8 cellular contexts compared by ENCODE assay signal in genomic region chr16:89476379-89476778, GRCh38. TPM values are rescaled to one million over a fixed set of nuclear protein-coding genes. Genes with fewer than 3 reads are reported as not detected.
DNase-seq lines count a peak whose midpoint lies in the region; ATAC-seq and TF ChIP-seq lines count a peak whose summit lies in the region.

No MANE protein-coding gene starts in this region.

- peak; percentile 35 for ATAC-seq in stimulated activated naive CD8-positive, alpha-beta T cell treated with anti-CD3 and anti-CD28 coated beads, Interleukin-15, amount 100 ng/mL, for 72 hours

- H3K4me1 Mint-ChIP-seq in activated T-cell treated with anti-CD3 and anti-CD28 coated beads, Interleukin-2, amount 50 U/mL, for 24 hours (ENCODE audit: low read depth) = peaks cover 90% of the 10 kb centered on the region
- peaks cover 46 to 65% (median 58%) of the 10 kb centered on the region in 3 donors for H3K4me1 Mint-ChIP-seq in IgD-negative memory B cell
- H3K4me1 Mint-ChIP-seq in endothelial cell (ENCODE audit: unreplicated experiment) = peaks cover 50% of the 10 kb centered on the region
- peaks cover 100% of the 10 kb centered on the region for H3K4me1 Mint-ChIP-seq in stimulated activated naive CD8-positive, alpha-beta T cell treated with anti-CD3 and anti-CD28 coated beads, Interleukin-15, amount 100 ng/mL, for 72 hours

- H3K27me3 Mint-ChIP-seq in activated T-cell treated with anti-CD3 and anti-CD28 coated beads, Interleukin-2, amount 50 U/mL, for 24 hours = no peaks in the 10 kb centered on the region
- H3K27me3 Mint-ChIP-seq in IgD-negative memory B cell (no peaks in the 10 kb centered on the region), endothelial cell (ENCODE audit: unreplicated experiment) (peaks cover 2% of the 10 kb centered on the region)
- H3K27me3 Mint-ChIP-seq in stimulated activated naive CD8-positive, alpha-beta T cell treated with anti-CD3 and anti-CD28 coated beads, Interleukin-15, amount 100 ng/mL, for 72 hours = no peaks in the 10 kb centered on the region

- H3K9me3 Mint-ChIP-seq in activated T-cell treated with anti-CD3 and anti-CD28 coated beads, Interleukin-2, amount 50 U/mL, for 24 hours = no peaks in the 10 kb centered on the region
- H3K9me3 Mint-ChIP-seq in IgD-negative memory B cell (no peaks in the 10 kb centered on the region), endothelial cell (ENCODE audit: unreplicated experiment) (no peaks in the 10 kb centered on the region)
- H3K9me3 Mint-ChIP-seq in stimulated activated naive CD8-positive, alpha-beta T cell treated with anti-CD3 and anti-CD28 coated beads, Interleukin-15, amount 100 ng/mL, for 72 hours = no peaks in the 10 kb centered on the region

- DNase-seq in activated T-cell treated with anti-CD3 and anti-CD28 coated beads, Interleukin-2, amount 50 U/mL, for 24 hours = no peak
- DNase-seq in activated T-cell treated with anti-CD3 and anti-CD28 coated beads, Interleukin-2, amount 50 U/mL, for 48 hours = no peak
- DNase-seq in endothelial cell (ENCODE audit: low spot score) (no peak), hypothalamus (lab: John Stamatoyannopoulos, UW) (no peak)
- DNase-seq in stimulated activated naive CD8-positive, alpha-beta T cell treated with anti-CD3 and anti-CD28 coated beads, Interleukin-15, amount 100 ng/mL, for 72 hours = no peak
- no peak for DNase-seq in stimulated activated CD4-positive, alpha-beta T cell treated with anti-CD3 and anti-CD28 coated beads, Interleukin-2, amount 100 ng/mL, for 48 hours
- DNase-seq in activated CD8-positive, alpha-beta memory T cell treated with anti-CD3 and anti-CD28 coated beads, Interleukin-2, amount 50 U/mL, for 48 hours = no peak

- peak overlapping the region; percentile 13 for H3K4me3 Mint-ChIP-seq in activated T-cell treated with anti-CD3 and anti-CD28 coated beads, Interleukin-2, amount 50 U/mL, for 24 hours
- H3K4me3 Mint-ChIP-seq in IgD-negative memory B cell (peak overlapping the region; percentile 17 to 69 (median 49)), endothelial cell (ENCODE audit: unreplicated experiment) (no peak overlapping the region)
- peak overlapping the region; percentile 63 to 67 for H3K4me3 Mint-ChIP-seq in stimulated activated naive CD8-positive, alpha-beta T cell treated with anti-CD3 and anti-CD28 coated beads, Interleukin-15, amount 100 ng/mL, for 72 hours

- H3K36me3 Mint-ChIP-seq in activated T-cell treated with anti-CD3 and anti-CD28 coated beads, Interleukin-2, amount 50 U/mL, for 24 hours (ENCODE audit: low read depth) = peaks cover 52% of the 10 kb centered on the region
- H3K36me3 Mint-ChIP-seq in IgD-negative memory B cell (peaks cover 2% of the 10 kb centered on the region), endothelial cell (ENCODE audit: low read depth, unreplicated experiment) (peaks cover 4% of the 10 kb centered on the region)

- H3K27ac Mint-ChIP-seq in activated T-cell treated with anti-CD3 and anti-CD28 coated beads, Interleukin-2, amount 50 U/mL, for 24 hours = peak overlapping the region; percentile 76
- H3K27ac Mint-ChIP-seq in IgD-negative memory B cell (peak overlapping the region; percentile 48 to 84 (median 59)), endothelial cell (ENCODE audit: unreplicated experiment) (peak overlapping the region; percentile 13)
- H3K27ac Mint-ChIP-seq in stimulated activated naive CD8-positive, alpha-beta T cell treated with anti-CD3 and anti-CD28 coated beads, Interleukin-15, amount 100 ng/mL, for 72 hours = peak overlapping the region in 1 of 2 donors; percentile 95

- TF ChIP-seq CTCF in endothelial cell (IDR thresholded peaks at IDR 0.05; ENCODE audit: unreplicated experiment) = no peak

RNA-seq across cellular contexts. Expression of gene ANKRD11, which starts 14.0 kb away (rescaled TPM):
- polyA plus RNA-seq in IgD-negative memory B cell = 11.6 TPM
- 165 TPM for total RNA-seq in endothelial cell (ENCODE audit: unreplicated experiment)

RNA-seq across cellular contexts. Expression of gene SPG7, which starts 31.8 kb away (rescaled TPM):
- 47.0 TPM for polyA plus RNA-seq in IgD-negative memory B cell
- 207 TPM for total RNA-seq in endothelial cell (ENCODE audit: unreplicated experiment)
